ENCODE assay signal across 1 cellular context in genomic region chr5:53479045-53479655, GRCh38.
TF ChIP-seq lines count a peak whose summit lies in the region.

No MANE protein-coding gene starts in this region.

TF ChIP-seq in SK-N-SH treated with all-trans-retinoic acid at 6 μM for 48 hours, 23 proteins besides CTCF, POLR2A, EP300 and RAD21 (continued from another document):
- TF ChIP-seq POU6F1 (CRISPR knock-in tag; IDR thresholded peaks at IDR 0.05; ENCODE audit: borderline replicate concordance, low read depth) = no peak
